ENCODE assay signal across 22 cellular contexts in genomic region chr2:59297829-59298228, GRCh38.
"Had no signal": no experiment of that assay in that cellular context is flagged by ENCODE, and none has a peak within 500 bp of the region (broad histone marks: within the 10 kb centered on the region; RNA-seq: fewer than 3 reads in every experiment).

No MANE protein-coding gene starts in this region.

- H3K9me3 Mint-ChIP-seq: activated T-cell treated with anti-CD3 and anti-CD28 coated beads, Interleukin-2, amount 50 U/mL, for 4 hours; activated T-helper 2 cell treated with anti-CD3 and anti-CD28 coated beads, Interferon-gamma antibody, Interleukin-2, Interleukin-4, amounts not matched to agents 10 μg/mL and 5 μg/mL and 100 μg/mL, durations not matched to agents 14 hours and 24 hours and 36 hours; mesothelial cell of epicardium; natural killer cell had no signal

- DNase-seq: activated CD4-positive, alpha-beta T cell treated with anti-CD3 and anti-CD28 coated beads for 1 hour; activated CD4-positive, alpha-beta T cell treated with anti-CD3 and anti-CD28 coated beads, Interleukin-2, amount 50 U/mL, for 1 hour; activated CD8-positive, alpha-beta memory T cell treated with anti-CD3 and anti-CD28 coated beads, Interleukin-2, amount 50 U/mL, for 4 hours; activated naive CD4-positive, alpha-beta T cell; activated T-cell treated with anti-CD3 and anti-CD28 coated beads, Interleukin-2, amount 50 U/mL, for 4 hours; adrenal gland; brain microvascular endothelial cell; central memory CD4-positive, alpha-beta T cell; effector memory CD4-positive, alpha-beta T cell; heart left ventricle; natural killer cell; retina; stimulated activated CD4-positive, alpha-beta T cell treated with anti-CD3 and anti-CD28 coated beads, Interleukin-2, amount 100 ng/mL, for 48 hours; stimulated activated naive CD4-positive, alpha-beta T cell; T-helper 1 cell; tibial artery had no signal

- H3K27ac ChIP-seq: adrenal gland, ascending aorta, brain microvascular endothelial cell, heart left ventricle, tibial artery had no signal

- H3K9me3 ChIP-seq: adrenal gland, ascending aorta, heart left ventricle, tibial artery had no signal

- H3K27ac Mint-ChIP-seq: activated naive CD8-positive, alpha-beta T cell; activated T-helper 2 cell treated with anti-CD3 and anti-CD28 coated beads, Interferon-gamma antibody, Interleukin-2, Interleukin-4, amounts not matched to agents 10 μg/mL and 5 μg/mL and 100 μg/mL, durations not matched to agents 14 hours and 24 hours and 36 hours; natural killer cell; progenitor cell of endocrine pancreas had no signal

- H3K36me3 ChIP-seq: adrenal gland, ascending aorta, brain microvascular endothelial cell, heart left ventricle, tibial artery had no signal

- H3K27me3 Mint-ChIP-seq: activated naive CD8-positive, alpha-beta T cell; progenitor cell of endocrine pancreas had no signal

- H3K27me3 ChIP-seq: adrenal gland, ascending aorta, brain microvascular endothelial cell, heart left ventricle, tibial artery had no signal

- H3K4me1 Mint-ChIP-seq: natural killer cell had no signal

- H3K4me3 ChIP-seq: adrenal gland, ascending aorta, heart left ventricle, tibial artery had no signal

- H3K36me3 Mint-ChIP-seq: activated naive CD8-positive, alpha-beta T cell; mesothelial cell of epicardium; natural killer cell had no signal

- H3K4me3 Mint-ChIP-seq: activated naive CD8-positive, alpha-beta T cell; activated T-cell treated with anti-CD3 and anti-CD28 coated beads, Interleukin-2, amount 50 U/mL, for 4 hours; mesothelial cell of epicardium; natural killer cell had no signal

- ATAC-seq: activated T-cell treated with anti-CD3 and anti-CD28 coated beads, Interleukin-2, amount 50 U/mL, for 4 hours; heart left ventricle; left lobe of liver; natural killer cell had no signal

- H3K4me1 ChIP-seq: adrenal gland, ascending aorta, tibial artery had no signal
